ENCODE assay signal across 14 cellular contexts in genomic region chr6:105593805-105594231, GRCh38.
DNase-seq lines count a peak whose midpoint lies in the region; ATAC-seq and TF ChIP-seq lines count a peak whose summit lies in the region.
"Had no signal": no experiment of that assay in that cellular context is flagged by ENCODE, and none has a peak within 500 bp of the region (broad histone marks: within the 10 kb centered on the region; RNA-seq: fewer than 3 reads in every experiment).

No MANE protein-coding gene starts in this region.

- H3K4me2 ChIP-seq in neuronal stem cell (ENCODE audit: insufficient read depth, low read length, poor library complexity, severe bottlenecking), result no peak overlapping the region

- H3K4me1 Mint-ChIP-seq in T-cell, result peaks cover 14 to 30% (median 20%) of the 10 kb centered on the region in 3 donors

- H3K79me1 ChIP-seq in neuronal stem cell (ENCODE audit: low read depth, low read length), result no peaks in the 10 kb centered on the region

- no peak overlapping the region for H4K91ac ChIP-seq in neuronal stem cell (ENCODE audit: low read depth, low read length, poor library complexity)

- no peak overlapping the region for H2BK12ac ChIP-seq in neuronal stem cell (ENCODE audit: low read length)

- intact Hi-C loops in dorsolateral prefrontal cortex (cut with DNase I), result no loop called here

- H3K9me3 ChIP-seq in neuronal stem cell (replicated peaks in 1 of 2; ENCODE audit: control insufficient read depth in 2 of 2, insufficient read depth in 1 of 2, low read depth in 1 of 2, low read length in 2 of 2), result no peaks in the 10 kb centered on the region
- H3K9me3 ChIP-seq: body of pancreas, psoas muscle had no signal

- peak overlapping the region in 42 of 59 donors; percentile 8 to 93 (median 54) for H3K27ac ChIP-seq in dorsolateral prefrontal cortex
- no peak overlapping the region for H3K27ac ChIP-seq in neuronal stem cell (replicated peaks; ENCODE audit: low read length)
- H3K27ac ChIP-seq: body of pancreas, psoas muscle had no signal

- DNase-seq in DMS 273 (lab: John Stamatoyannopoulos, UW; ENCODE audit: unreplicated experiment), result peak; percentile 75
- peak; percentile 45 for DNase-seq in NCI-H446 treated with DMSO at 0.1 percent for 48 hours (lab: John Stamatoyannopoulos, UW)
- DNase-seq in dorsolateral prefrontal cortex, result peak in 1 of 10 donors; percentile 59
- DNase-seq in neuronal stem cell (ENCODE audit: low spot score), result no peak
- no peak for DNase-seq in AML-193 (lab: John Stamatoyannopoulos, UW)
- no peak for DNase-seq in middle frontal gyrus (ENCODE audit: extremely low spot score, low spot score)
- no peak for DNase-seq in amniotic stem cell (lab: John Stamatoyannopoulos, UW)
- no peak for DNase-seq in T-cell
- DNase-seq: activated CD4-positive, alpha-beta T cell treated with anti-CD3 and anti-CD28 coated beads, Interleukin-2, amount 10 ng/mL, durations not matched to agents 24 days and 14 days; body of pancreas; mesendoderm; NCI-H1436; psoas muscle had no signal

- H3K23ac ChIP-seq in neuronal stem cell (ENCODE audit: low read depth, low read length, poor library complexity), result no peak overlapping the region

- peaks cover 1 to 7% of the 10 kb centered on the region in 2 donors for H3K4me1 ChIP-seq in neuronal stem cell (ENCODE audit: control insufficient read depth in 2 of 2, insufficient read depth in 1 of 2, low read depth in 1 of 2, low read length in 2 of 2)
- H3K4me1 ChIP-seq: body of pancreas, psoas muscle had no signal

- H3K36me3 Mint-ChIP-seq in T-cell, result no peaks in the 10 kb centered on the region

- H3K27me3 ChIP-seq in dorsolateral prefrontal cortex, result no peaks in the 10 kb centered on the region
- H3K27me3 ChIP-seq in neuronal stem cell (ENCODE audit: control insufficient read depth in 3 of 3, insufficient read depth in 3 of 3, low read depth in 1 of 3, low read length in 3 of 3), result no peaks in the 10 kb centered on the region
- H3K27me3 ChIP-seq: body of pancreas had no signal

- no peaks in the 10 kb centered on the region for H3K27me3 Mint-ChIP-seq in T-cell
- H3K27me3 Mint-ChIP-seq: activated T-helper 17 cell treated with anti-CD3 and anti-CD28 coated beads, Interleukin-2, amount 50 U/mL, for 72 hours had no signal

- no peak overlapping the region for H2AK5ac ChIP-seq in neuronal stem cell (ENCODE audit: low read depth, low read length)

- H3K27ac Mint-ChIP-seq in T-cell, result no peak overlapping the region
- H3K27ac Mint-ChIP-seq: activated CD4-positive, alpha-beta T cell treated with anti-CD3 and anti-CD28 coated beads, Interleukin-2, amount 10 ng/mL, durations not matched to agents 24 days and 14 days had no signal

- H3K4me3 Mint-ChIP-seq in T-cell, result no peak overlapping the region
- H3K4me3 Mint-ChIP-seq: activated CD4-positive, alpha-beta T cell treated with anti-CD3 and anti-CD28 coated beads, Interleukin-2, amount 10 ng/mL, durations not matched to agents 24 days and 14 days had no signal

- H3K18ac ChIP-seq in neuronal stem cell (ENCODE audit: low read length), result no peak overlapping the region

- peaks cover 0 to 5% (median 0%) of the 10 kb centered on the region in 3 donors for H3K9me3 Mint-ChIP-seq in T-cell

- no peak overlapping the region for H2BK5ac ChIP-seq in neuronal stem cell (ENCODE audit: low read length)

- TF ChIP-seq CTCF in dorsolateral prefrontal cortex (IDR thresholded peaks at IDR 0.05 in 54 of 56, conservative IDR thresholded peaks at IDR 0.05 in 2 of 56; ENCODE audit: low read depth in 1 of 56, partially characterized antibody in 56 of 56), result no peak

- no CpG with 5 or more reads among the region's 3 CpGs for WGBS in neuronal stem cell (ENCODE audit: extremely low coverage in 2 of 2, insufficient read length in 2 of 2, insufficient replicate concordance in 1 of 2), 2 donors

- H3K4me3 ChIP-seq in dorsolateral prefrontal cortex (no peak overlapping the region), neuronal stem cell (ENCODE audit: low read length in 2 of 2) (no peak overlapping the region)
- H3K4me3 ChIP-seq: body of pancreas, psoas muscle had no signal

- no peak overlapping the region for H2BK15ac ChIP-seq in neuronal stem cell (ENCODE audit: low read length)

- no peak overlapping the region for H3K9ac ChIP-seq in neuronal stem cell (ENCODE audit: low read depth, low read length, poor library complexity)

- H2BK120ac ChIP-seq in neuronal stem cell (ENCODE audit: low read depth, low read length), result no peak overlapping the region

- no peak for ATAC-seq in T-cell (replicated peaks in 1 of 4)
- ATAC-seq: activated T-helper 17 cell treated with anti-CD3 and anti-CD28 coated beads, Interleukin-2, amount 50 U/mL, for 72 hours; body of pancreas; psoas muscle had no signal

- CTCF ChIA-PET in T-cell (lab: Charles Lee), result no interaction called here

- H3K36me3 ChIP-seq in neuronal stem cell (replicated peaks in 1 of 2; ENCODE audit: control insufficient read depth in 2 of 2, insufficient read depth in 2 of 2, low read length in 2 of 2), result no peaks in the 10 kb centered on the region

- no peak overlapping the region for H4K8ac ChIP-seq in neuronal stem cell (ENCODE audit: low read depth, low read length)

- H3K14ac ChIP-seq in neuronal stem cell (ENCODE audit: low read length), result no peak overlapping the region

- peak overlapping the region; percentile 47 for H2AFZ ChIP-seq in neuronal stem cell (ENCODE audit: low read length)

- no peak overlapping the region for H3K4ac ChIP-seq in neuronal stem cell (ENCODE audit: low read length)

- POLR2A ChIA-PET in T-cell (lab: Charles Lee), result interaction anchor here in 1 of 2 donors (0.6 kb wide), 1 partner anchor 504 kb away, joined by 3 read pairs; no protein-coding TSS in a partner anchor

Comparison
In these comparisons a context has a peak if more than half of its experiments do, and no peak if none do; other contexts are left out.
1. DNase-seq: peak in DMS 273 (single experiment) and NCI-H446 treated with DMSO at 0.1 percent for 48 hours (single experiment); none in neuronal stem cell (single experiment), AML-193 (0 of 2), middle frontal gyrus (single experiment), amniotic stem cell (single experiment) and T-cell (0 of 34).